1 cellular context compared by ENCODE assay signal in genomic region chr1:94417962-94418663, GRCh38.
TF ChIP-seq lines count a peak whose summit lies in the region.

TSS of gene ABCD3 (plus strand) at chr1:94418389. CDS start at chr1:94418479, 90 bp downstream.

TF ChIP-seq in WTC11, 78 proteins besides CTCF, POLR2A, EP300 and RAD21 (continued from another document):
- no peak for TF ChIP-seq ZNF512 (CRISPR knock-in tag; IDR thresholded peaks at IDR 0.05; ENCODE audit: borderline replicate concordance)
- no peak for TF ChIP-seq GTF2I (CRISPR knock-in tag; conservative IDR thresholded peaks at IDR 0.05)
- no peak for TF ChIP-seq OVOL2 (CRISPR knock-in tag; IDR thresholded peaks at IDR 0.05; ENCODE audit: borderline replicate concordance)
- TF ChIP-seq CREB1 (CRISPR knock-in tag; IDR thresholded peaks at IDR 0.05): no peak
- TF ChIP-seq USF2 (CRISPR knock-in tag; IDR thresholded peaks at IDR 0.05): no peak
- no peak; the same call in 1 of the 2 replicates for TF ChIP-seq HMGXB4 (CRISPR knock-in tag; IDR thresholded peaks at IDR 0.05)
- TF ChIP-seq NR2C2 (CRISPR knock-in tag; IDR thresholded peaks at IDR 0.05): no peak
- no peak for TF ChIP-seq EMX1 (CRISPR knock-in tag; IDR thresholded peaks at IDR 0.05)
- TF ChIP-seq CREM (CRISPR knock-in tag; IDR thresholded peaks at IDR 0.05): peak; percentile 37; the same call in 1 of the 2 replicates
- TF ChIP-seq KAT7 (CRISPR knock-in tag; IDR thresholded peaks at IDR 0.05; ENCODE audit: borderline replicate concordance): no peak
- TF ChIP-seq FOXJ3 (CRISPR knock-in tag; IDR thresholded peaks at IDR 0.05; ENCODE audit: borderline replicate concordance): no peak
- TF ChIP-seq ZNF423 (CRISPR knock-in tag; IDR thresholded peaks at IDR 0.05): no peak
- TF ChIP-seq ZNF425 (CRISPR knock-in tag; conservative IDR thresholded peaks at IDR 0.05): no peak
- 0 out of 2 replicates have a peak, but pooled peaks have one; percentile 21 for TF ChIP-seq SMAD3 (CRISPR knock-in tag; IDR thresholded peaks at IDR 0.05; ENCODE audit: borderline replicate concordance)
- peak; percentile 36; the same call in 1 of the 2 replicates for TF ChIP-seq MAX (CRISPR knock-in tag; IDR thresholded peaks at IDR 0.05)
- TF ChIP-seq RORB (CRISPR knock-in tag; IDR thresholded peaks at IDR 0.05): no peak
- no peak for TF ChIP-seq SOX15 (CRISPR knock-in tag; IDR thresholded peaks at IDR 0.05)
- no peak for TF ChIP-seq TCF7 (CRISPR knock-in tag; IDR thresholded peaks at IDR 0.05; ENCODE audit: low read depth)
- peak; percentile 63; the same call in 1 of the 2 replicates for TF ChIP-seq ZNF138 (CRISPR knock-in tag; conservative IDR thresholded peaks at IDR 0.05)
- TF ChIP-seq ZNF263 (CRISPR knock-in tag; IDR thresholded peaks at IDR 0.05; ENCODE audit: low read depth): no peak
- no peak for TF ChIP-seq NFYB (CRISPR knock-in tag; conservative IDR thresholded peaks at IDR 0.05; ENCODE audit: low read depth)
- TF ChIP-seq ZNF396 (CRISPR knock-in tag; IDR thresholded peaks at IDR 0.05; ENCODE audit: borderline replicate concordance): no peak
- no peak for TF ChIP-seq CDX4 (CRISPR knock-in tag; IDR thresholded peaks at IDR 0.05; ENCODE audit: borderline replicate concordance)
- TF ChIP-seq SP1 (CRISPR knock-in tag; conservative IDR thresholded peaks at IDR 0.05): peak; percentile 80
- TF ChIP-seq GABPB1 (CRISPR knock-in tag; IDR thresholded peaks at IDR 0.05): peak; percentile 64; the same call in 1 of the 2 replicates
- no peak for TF ChIP-seq IRF1 (CRISPR knock-in tag; IDR thresholded peaks at IDR 0.05)
- TF ChIP-seq ZNF671 (CRISPR knock-in tag; IDR thresholded peaks at IDR 0.05): no peak
- TF ChIP-seq ZNF416 (CRISPR knock-in tag; IDR thresholded peaks at IDR 0.05): no peak
- no peak for TF ChIP-seq ZMAT4 (CRISPR knock-in tag; IDR thresholded peaks at IDR 0.05)
- no peak for TF ChIP-seq MXD4 (CRISPR knock-in tag; IDR thresholded peaks at IDR 0.05; ENCODE audit: borderline replicate concordance)
- TF ChIP-seq ZSCAN18 (CRISPR knock-in tag; IDR thresholded peaks at IDR 0.05): no peak
- no peak for TF ChIP-seq ATF2 (CRISPR knock-in tag; IDR thresholded peaks at IDR 0.05; ENCODE audit: borderline replicate concordance, low read depth)
- no peak for TF ChIP-seq MLX (CRISPR knock-in tag; IDR thresholded peaks at IDR 0.05)
- TF ChIP-seq ATF3 (CRISPR knock-in tag; conservative IDR thresholded peaks at IDR 0.05): no peak
- no peak for TF ChIP-seq ZNF281 (CRISPR knock-in tag; IDR thresholded peaks at IDR 0.05)
- TF ChIP-seq HMGA2 (CRISPR knock-in tag; IDR thresholded peaks at IDR 0.05): no peak
- no peak for TF ChIP-seq PREB (CRISPR knock-in tag; IDR thresholded peaks at IDR 0.05; ENCODE audit: borderline replicate concordance)
